ENCODE assay signal across 20 cellular contexts in the genomic region with DNA sequence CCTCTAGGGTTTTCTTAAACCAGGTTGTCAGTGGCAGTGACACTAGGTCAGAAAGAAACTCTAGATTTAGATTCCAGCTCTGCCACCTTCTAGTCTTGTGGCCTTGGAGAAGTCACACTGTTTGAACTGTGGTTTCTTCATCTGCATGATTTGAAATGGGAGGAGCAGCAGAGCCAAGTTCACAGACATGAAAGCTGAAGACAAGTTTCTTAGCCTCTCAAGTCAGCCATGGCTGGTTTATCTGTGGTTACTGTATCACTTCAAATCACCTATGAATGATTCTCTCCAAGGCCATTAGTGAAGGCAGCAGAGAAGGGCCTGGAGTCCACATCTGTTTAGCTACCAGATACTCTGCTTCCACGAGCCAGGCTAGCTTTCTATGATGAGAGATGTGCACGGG. TPM values are rescaled to one million over a fixed set of nuclear protein-coding genes. Genes with fewer than 3 reads are reported as not detected.
A peak's percentile ranks its signal among the peaks of the same experiment; 100 is the strongest.
DNase-seq lines count a peak whose midpoint lies in the region; ATAC-seq, FAIRE-seq and TF ChIP-seq lines count a peak whose summit lies in the region.
"Had no signal": no experiment of that assay in that cellular context is flagged by ENCODE, and none has a peak within 500 bp of the region (broad histone marks: within the 10 kb centered on the region; RNA-seq: fewer than 3 reads in every experiment).

No MANE protein-coding gene starts in this region.

- H3K4ac ChIP-seq in mesenchymal stem cell (ENCODE audit: low read depth in 1 of 2, low read length in 2 of 2) = peak overlapping the region; percentile 1 to 49

- H3K79me2 ChIP-seq in PC-3 (ENCODE audit: low read length) = no peaks in the 10 kb centered on the region

- WGBS in mesenchymal stem cell = 91% methylated on average over 2 of the region's 2 CpGs
- 76% methylated on average over 2 of the region's 2 CpGs; no CpG with 5 or more reads in 1 of the 2 donors for WGBS in transverse colon (ENCODE audit: low coverage in 1 of 2), 2 donors

- BruUV-seq in PC-3 (replicated peaks; lab: Mats Ljungman, UMichigan) = no TSS peak

- no peak overlapping the region for H2BK15ac ChIP-seq in mesenchymal stem cell (ENCODE audit: low read depth, poor library complexity, severe bottlenecking)

- H3K79me1 ChIP-seq in mesenchymal stem cell (replicated peaks; ENCODE audit: low read length, poor library complexity, severe bottlenecking) = no peaks in the 10 kb centered on the region

- no peaks in the 10 kb centered on the region for H4K20me1 ChIP-seq in BLaER1 treated with 17β-estradiol and CSF1 and Interleukin-3, amounts not matched to agents 10 nM and 100 nM
- no peaks in the 10 kb centered on the region for H4K20me1 ChIP-seq in PC-3 (ENCODE audit: low read length)

- peak overlapping the region in 1 of 11 experiments; percentile 6; a peak in 1 of 22 replicates for H3K9ac ChIP-seq in BLaER1 treated with 17β-estradiol and CSF1 and Interleukin-3, amounts not matched to agents 10 nM and 100 nM
- H3K9ac ChIP-seq in PC-3 (ENCODE audit: low read length) = peak overlapping the region; percentile 18; the same call in 1 of the 2 replicates
- peak overlapping the region; percentile 64 for H3K9ac ChIP-seq in mesenchymal stem cell (ENCODE audit: low read length)

- no peaks in the 10 kb centered on the region for H3K9me3 ChIP-seq in BLaER1 treated with 17β-estradiol and CSF1 and Interleukin-3, amounts not matched to agents 10 nM and 100 nM (replicated peaks in 1 of 11)
- H3K9me3 ChIP-seq in PC-3 (ENCODE audit: low read length) (no peaks in the 10 kb centered on the region), mesenchymal stem cell (ENCODE audit: control insufficient read depth, low read length) (no peaks in the 10 kb centered on the region), transverse colon (no peaks in the 10 kb centered on the region)
- H3K9me3 ChIP-seq: breast epithelium, colonic mucosa, tibial nerve had no signal

- no peaks in the 10 kb centered on the region for H3K36me3 ChIP-seq in BLaER1 treated with 17β-estradiol and CSF1 and Interleukin-3, amounts not matched to agents 10 nM and 100 nM
- H3K36me3 ChIP-seq in PC-3 (ENCODE audit: low read depth, low read length) (no peaks in the 10 kb centered on the region), mesenchymal stem cell (ENCODE audit: control insufficient read depth in 1 of 2, insufficient read depth in 2 of 2, low read depth in 1 of 2, low read length in 2 of 2) (no peaks in the 10 kb centered on the region), transverse colon (no peaks in the 10 kb centered on the region)
- H3K36me3 ChIP-seq: breast epithelium, colonic mucosa, tibial nerve had no signal

- CTCF ChIA-PET in PC-3 (lab: Charles Lee) = interaction anchor here (0.6 to 2.8 kb wide), 7 partner anchors 14 to 458 kb away, joined by 3 to 39 read pairs (median 7); no protein-coding TSS in a partner anchor

- H3K9me2 ChIP-seq in PC-3 (replicated peaks; ENCODE audit: low read length) = no peaks in the 10 kb centered on the region

- DNase-seq in GM18507 (ENCODE audit: extremely low spot score, insufficient read length, low read depth) = no peak
- no peak for DNase-seq in PC-3
- peak; percentile 30 for DNase-seq in mesenchymal stem cell
- DNase-seq in H54 (ENCODE audit: insufficient read length, low spot score) = no peak
- DNase-seq in transverse colon = no peak
- DNase-seq: activated CD4-positive, alpha-beta memory T cell treated with anti-CD3 and anti-CD28 coated beads for 36 hours; activated T-cell treated with anti-CD3 and anti-CD28 coated beads, Interleukin-2, amount 50 U/mL, for 4 hours; colonic mucosa; COR-L47; glutamatergic neuron; NCI-H526; nephron progenitor cell; SIG-M5; stimulated activated naive CD8-positive, alpha-beta T cell treated with anti-CD3 and anti-CD28 coated beads, Interleukin-15, Interleukin-2, amounts not matched to agents 100 U/mL and 50 U/mL, for 24 hours had no signal

- TF ChIP-seq CTCF in PC-3 (conservative IDR thresholded peaks at IDR 0.05; ENCODE audit: low read depth, low read length) (no peak), transverse colon (IDR thresholded peaks at IDR 0.05) (no peak)

- no peak overlapping the region for H2BK120ac ChIP-seq in mesenchymal stem cell (ENCODE audit: low read depth, low read length)

- peak overlapping the region; percentile 61 to 81 for H3K18ac ChIP-seq in mesenchymal stem cell (ENCODE audit: low read depth in 1 of 2, low read length in 2 of 2)

- no peak for TF ChIP-seq POLR2A in H54 (IDR thresholded peaks at IDR 0.05; ENCODE audit: low read depth, low read length)
- TF ChIP-seq POLR2A in transverse colon (IDR thresholded peaks at IDR 0.05) = no peak

- H3K14ac ChIP-seq in mesenchymal stem cell (ENCODE audit: low read length in 2 of 2) = peak overlapping the region in 1 of 2 experiments; percentile 51

- H4K8ac ChIP-seq in mesenchymal stem cell (ENCODE audit: low read length) = no peak overlapping the region

- H4K91ac ChIP-seq in mesenchymal stem cell (ENCODE audit: low read length) = no peak overlapping the region

- intact Hi-C loops in PC-3 (cut with micrococcal nuclease) = loop anchor here (1.0 to 10.0 kb wide), 5 partner anchors 36 to 623 kb away; a partner anchor contains a TSS
- intact Hi-C loops in transverse colon (cut with DNase I; ENCODE audit: low total_unique reads) = loop anchor here (5.0 kb wide), 1 partner anchor 171 kb away; no protein-coding TSS in a partner anchor

- peak; percentile 78 for FAIRE-seq in GM18507 (lab: Jason Lieb, UNC)
- no peak for FAIRE-seq in H54 (lab: Jason Lieb, UNC)
- FAIRE-seq: endometrium had no signal

- H2AFZ ChIP-seq in PC-3 (ENCODE audit: low read length) (peak overlapping the region; percentile 43; the same call in 1 of the 2 replicates), mesenchymal stem cell (ENCODE audit: low read depth, low read length) (no peak overlapping the region)

- H3K4me2 ChIP-seq in BLaER1 treated with 17β-estradiol and CSF1 and Interleukin-3, amounts not matched to agents 10 nM and 100 nM = peak overlapping the region; percentile 26 to 87 (median 57)
- H3K4me2 ChIP-seq in PC-3 (ENCODE audit: low read length) = no peak overlapping the region
- no peak overlapping the region for H3K4me2 ChIP-seq in mesenchymal stem cell (ENCODE audit: low read length, poor library complexity, severe bottlenecking)

- no peak for TF ChIP-seq EP300 in transverse colon (IDR thresholded peaks at IDR 0.05; ENCODE audit: low read depth)

- peaks cover 0 to 8% (median 6%) of the 10 kb centered on the region in 11 experiments; a peak in 20 of 22 replicates for H3K27me3 ChIP-seq in BLaER1 treated with 17β-estradiol and CSF1 and Interleukin-3, amounts not matched to agents 10 nM and 100 nM
- H3K27me3 ChIP-seq in PC-3 (ENCODE audit: low read length) (no peaks in the 10 kb centered on the region), mesenchymal stem cell (ENCODE audit: control insufficient read depth in 1 of 2, insufficient read depth in 1 of 2, low read length in 2 of 2) (no peaks in the 10 kb centered on the region), transverse colon (no peaks in the 10 kb centered on the region)
- H3K27me3 ChIP-seq: colonic mucosa, tibial nerve had no signal

- H2BK12ac ChIP-seq in mesenchymal stem cell (ENCODE audit: low read length in 2 of 2) = peak overlapping the region; percentile 75 to 95

- no peak overlapping the region for H3K4me3 ChIP-seq in BLaER1 treated with 17β-estradiol and CSF1 and Interleukin-3, amounts not matched to agents 10 nM and 100 nM
- H3K4me3 ChIP-seq in PC-3 (ENCODE audit: low read length) = no peak overlapping the region
- no peak overlapping the region for H3K4me3 ChIP-seq in mesenchymal stem cell (ENCODE audit: insufficient read depth in 1 of 2, low read depth in 1 of 2, low read length in 2 of 2)
- H3K4me3 ChIP-seq in transverse colon = no peak overlapping the region
- H3K4me3 ChIP-seq: breast epithelium, colonic mucosa, tibial nerve had no signal

- no peak overlapping the region for H3K23ac ChIP-seq in mesenchymal stem cell (ENCODE audit: low read length in 2 of 2)

- no peaks in the 10 kb centered on the region for H3F3A ChIP-seq in PC-3 (ENCODE audit: low read length, unreplicated experiment)

- in situ Hi-C loops in transverse colon (cut with MboI; ENCODE audit: low pct_ligation_motif_present in 1 of 4, low pct_unique_long_range_greater_than_20kb in 1 of 4, low sequenced_read_pairs in 3 of 4) = loop anchor here (5.0 to 25.0 kb wide), 5 partner anchors 171 to 621 kb away; no protein-coding TSS in a partner anchor

- ATAC-seq in PC-3 (no peak), GM21360 (IDR thresholded peaks at IDR 0.05; ENCODE audit: unreplicated experiment) (no peak)
- ATAC-seq: activated T-cell treated with anti-CD3 and anti-CD28 coated beads, Interleukin-2, amount 50 U/mL, for 4 hours; left lobe of liver; stimulated activated naive CD8-positive, alpha-beta T cell treated with anti-CD3 and anti-CD28 coated beads, Interleukin-15, Interleukin-2, amounts not matched to agents 100 U/mL and 50 U/mL, for 24 hours had no signal

- peaks cover 19 to 66% (median 25%) of the 10 kb centered on the region in 10 experiments for H3K4me1 ChIP-seq in BLaER1 treated with 17β-estradiol and CSF1 and Interleukin-3, amounts not matched to agents 10 nM and 100 nM
- H3K4me1 ChIP-seq in PC-3 (ENCODE audit: insufficient read depth, low read length) (peaks cover 37% of the 10 kb centered on the region), mesenchymal stem cell (ENCODE audit: control insufficient read depth, insufficient read depth, low read depth, low read length) (peaks cover 5% of the 10 kb centered on the region), transverse colon (peaks cover 0 to 24% (median 9%) of the 10 kb centered on the region in 4 donors)
- H3K4me1 ChIP-seq: breast epithelium, colonic mucosa had no signal

- peak overlapping the region in 2 of 11 experiments; percentile 5 to 12; a peak in 2 of 22 replicates for H3K27ac ChIP-seq in BLaER1 treated with 17β-estradiol and CSF1 and Interleukin-3, amounts not matched to agents 10 nM and 100 nM
- H3K27ac ChIP-seq in PC-3 (ENCODE audit: low read length) = peak overlapping the region; percentile 40
- no peak overlapping the region for H3K27ac ChIP-seq in mesenchymal stem cell (ENCODE audit: low read length, poor library complexity, severe bottlenecking)
- H3K27ac ChIP-seq in transverse colon = no peak overlapping the region
- H3K27ac ChIP-seq: breast epithelium, colonic mucosa, tibial nerve had no signal

- POLR2A ChIA-PET in PC-3 (lab: Charles Lee; ENCODE audit: unreplicated experiment) = interaction anchor here (0.6 to 2.1 kb wide), 4 partner anchors 50 to 458 kb away, joined by 3 to 8 read pairs (median 6); no protein-coding TSS in a partner anchor

- H2AK5ac ChIP-seq in mesenchymal stem cell (ENCODE audit: low read length, severe bottlenecking) = peak overlapping the region; percentile 26

- no peak overlapping the region for H2BK5ac ChIP-seq in mesenchymal stem cell (ENCODE audit: low read depth, low read length, poor library complexity, severe bottlenecking)

RNA-seq across cellular contexts. Expression of a gene that starts 15.6 kb away (rescaled TPM):
- total RNA-seq in PC-3 (2014; rRNA removed) = 1.8 TPM in 1 of 2 replicates, not detected in the other
- polyA plus RNA-seq in mesenchymal stem cell (2013, experiment 1 of 2) = 0.51 TPM
- 0.70 TPM for polyA plus RNA-seq in mesenchymal stem cell (2013, experiment 2 of 2)
- 10 to 100 TPM in 3 of 4 donors, 1 to 10 TPM in 1; 6.0 to 70.7 (median 16.4) TPM for total RNA-seq in transverse colon
- total RNA-seq: activated CD4-positive, alpha-beta memory T cell treated with anti-CD3 and anti-CD28 coated beads for 36 hours had no signal

Comparison
In these comparisons a context has a peak if more than half of its experiments do, and no peak if none do; other contexts are left out.
1. H3K4me2 ChIP-seq: peak in BLaER1 treated with 17β-estradiol and CSF1 and Interleukin-3, amounts not matched to agents 10 nM and 100 nM (11 of 11); none in PC-3 (single experiment) and mesenchymal stem cell (single experiment).